ENCODE assay signal across 9 cellular contexts in genomic region chr2:223956267-223956666, GRCh38. TPM values are rescaled to one million over a fixed set of nuclear protein-coding genes. Genes with fewer than 3 reads are reported as not detected.
DNase-seq lines count a peak whose midpoint lies in the region; ATAC-seq and TF ChIP-seq lines count a peak whose summit lies in the region.
"Had no signal": no experiment of that assay in that cellular context is flagged by ENCODE, and none has a peak within 500 bp of the region (broad histone marks: within the 10 kb centered on the region; RNA-seq: fewer than 3 reads in every experiment).

No MANE protein-coding gene starts in this region.

- ATAC-seq in HG02852 (IDR thresholded peaks at IDR 0.05; ENCODE audit: unreplicated experiment) = peak; percentile 27

- no peak overlapping the region for H3K9ac ChIP-seq in neuronal stem cell (ENCODE audit: low read depth, low read length, poor library complexity)

- WGBS in neuronal stem cell (ENCODE audit: extremely low coverage in 2 of 2, insufficient read length in 2 of 2, insufficient replicate concordance in 1 of 2), 2 donors = no CpG with 5 or more reads among the region's 4 CpGs

- no peaks in the 10 kb centered on the region for H3K79me1 ChIP-seq in neuronal stem cell (ENCODE audit: low read depth, low read length)

- no peak overlapping the region for H3K23ac ChIP-seq in neuronal stem cell (ENCODE audit: low read depth, low read length, poor library complexity)

- H3K27ac ChIP-seq in ascending aorta (peak overlapping the region; percentile 83 to 88), neuronal stem cell (replicated peaks; ENCODE audit: low read length) (no peak overlapping the region)

- H2BK120ac ChIP-seq in neuronal stem cell (ENCODE audit: low read depth, low read length) = no peak overlapping the region

- H2AFZ ChIP-seq in neuronal stem cell (ENCODE audit: low read length) = peak overlapping the region; percentile 95

- no peak overlapping the region for H2BK12ac ChIP-seq in neuronal stem cell (ENCODE audit: low read length)

- no peak overlapping the region for H3K4ac ChIP-seq in neuronal stem cell (ENCODE audit: low read length)

- no peak overlapping the region for H3K18ac ChIP-seq in neuronal stem cell (ENCODE audit: low read length)

- no peak overlapping the region for H2AK5ac ChIP-seq in neuronal stem cell (ENCODE audit: low read depth, low read length)

- no peak overlapping the region for H4K8ac ChIP-seq in neuronal stem cell (ENCODE audit: low read depth, low read length)

- H3K14ac ChIP-seq in neuronal stem cell (ENCODE audit: low read length) = no peak overlapping the region

- DNase-seq in ascending aorta (ENCODE audit: low spot score in 2 of 2) = no peak
- DNase-seq in neuronal stem cell (ENCODE audit: low spot score) = no peak
- DNase-seq in putamen (ENCODE audit: low spot score) = no peak
- DNase-seq in DMS153 treated with DMSO at 0.1 percent for 48 hours (lab: John Stamatoyannopoulos, UW; ENCODE audit: unreplicated experiment) = no peak
- no peak for DNase-seq in NCI-H2171 (lab: John Stamatoyannopoulos, UW)
- no peak for DNase-seq in C1 segment of cervical spinal cord (lab: John Stamatoyannopoulos, UW)
- DNase-seq: SW 1271 had no signal

- H3K4me2 ChIP-seq in neuronal stem cell (ENCODE audit: insufficient read depth, low read length, poor library complexity, severe bottlenecking) = no peak overlapping the region

- H3K36me3 ChIP-seq in ascending aorta (peaks cover 0 to 6% of the 10 kb centered on the region in 2 donors), neuronal stem cell (replicated peaks in 1 of 2; ENCODE audit: control insufficient read depth in 2 of 2, insufficient read depth in 2 of 2, low read length in 2 of 2) (peaks cover 8 to 25% of the 10 kb centered on the region in 2 donors)

- H3K4me1 ChIP-seq in ascending aorta = peaks cover 7 to 36% of the 10 kb centered on the region in 2 donors
- peaks cover 14 to 23% of the 10 kb centered on the region in 2 donors for H3K4me1 ChIP-seq in neuronal stem cell (ENCODE audit: control insufficient read depth in 2 of 2, insufficient read depth in 1 of 2, low read depth in 1 of 2, low read length in 2 of 2)

- H4K91ac ChIP-seq in neuronal stem cell (ENCODE audit: low read depth, low read length, poor library complexity) = no peak overlapping the region

- intact Hi-C loops in ascending aorta (cut with DNase I) = loop anchor here (5.0 kb wide), 2 partner anchors 59 to 631 kb away; partner anchors contain the start of gene CUL3

- H3K27me3 ChIP-seq in ascending aorta (no peaks in the 10 kb centered on the region), neuronal stem cell (ENCODE audit: control insufficient read depth in 3 of 3, insufficient read depth in 3 of 3, low read depth in 1 of 3, low read length in 3 of 3) (no peaks in the 10 kb centered on the region)

- H3K4me3 ChIP-seq in GM08714 (ENCODE audit: low read length) (peak overlapping the region; percentile 8; the same call in 1 of the 2 replicates), ascending aorta (peak overlapping the region in 1 of 2 donors; percentile 92), neuronal stem cell (ENCODE audit: low read length in 2 of 2) (no peak overlapping the region)

- no peaks in the 10 kb centered on the region for H3K9me3 ChIP-seq in ascending aorta
- no peaks in the 10 kb centered on the region for H3K9me3 ChIP-seq in neuronal stem cell (replicated peaks in 1 of 2; ENCODE audit: control insufficient read depth in 2 of 2, insufficient read depth in 1 of 2, low read depth in 1 of 2, low read length in 2 of 2)

- no peak overlapping the region for H2BK15ac ChIP-seq in neuronal stem cell (ENCODE audit: low read length)

- H2BK5ac ChIP-seq in neuronal stem cell (ENCODE audit: low read length) = no peak overlapping the region

- TF ChIP-seq CTCF in ascending aorta (IDR thresholded peaks at IDR 0.05) = no peak

RNA-seq across cellular contexts. Expression of gene MRPL44, which starts 1.0 kb away (rescaled TPM):
- total RNA-seq in ascending aorta = 3.8 TPM
- polyA plus RNA-seq in neuronal stem cell (2013, experiment 1 of 2) = 33.4 TPM
- polyA plus RNA-seq in neuronal stem cell (2013, experiment 2 of 2) = 35.3 TPM

RNA-seq across cellular contexts. Expression of gene WDFY1, which starts 11.1 kb away (rescaled TPM):
- 26.2 TPM for total RNA-seq in ascending aorta
- polyA plus RNA-seq in neuronal stem cell (2013, experiment 1 of 2) = 48.2 TPM
- polyA plus RNA-seq in neuronal stem cell (2013, experiment 2 of 2) = 49.2 TPM
